In genomic region chr2:26971911-26972786, GRCh38 we compare ENCODE assay signal across 9 cellular contexts. TPM values are rescaled to one million over a fixed set of nuclear protein-coding genes. Genes with fewer than 3 reads are reported as not detected.
DNase-seq lines count a peak whose midpoint lies in the region; ATAC-seq and TF ChIP-seq lines count a peak whose summit lies in the region.
"Had no signal": no experiment of that assay in that cellular context is flagged by ENCODE, and none has a peak within 500 bp of the region (broad histone marks: within the 10 kb centered on the region; RNA-seq: fewer than 3 reads in every experiment).

No MANE protein-coding gene starts in this region.

- intact Hi-C loops in Calu3 (cut with micrococcal nuclease; ENCODE audit: unreplicated experiment), result no loop called here

- H3K4me3 Mint-ChIP-seq in Calu3 (ENCODE audit: low read depth, unreplicated experiment), result peak overlapping the region; percentile 70
- H3K4me3 Mint-ChIP-seq in nephron progenitor cell, result peak overlapping the region; percentile 88

- no peak for TF ChIP-seq CTCF in Calu3 (IDR thresholded peaks at IDR 0.05; ENCODE audit: unreplicated experiment)
- TF ChIP-seq CTCF in epithelial cell of esophagus (IDR thresholded peaks at IDR 0.05; ENCODE audit: insufficient read depth, low read depth, low read length, missing control alignments), result no peak
- no peak for TF ChIP-seq CTCF in nephron progenitor cell (IDR thresholded peaks at IDR 0.05)

- CTCF ChIA-PET in Calu3 (lab: Charles Lee), result interaction anchor here (1.0 kb wide), 1 partner anchor 10 kb away, joined by 5 read pairs; no protein-coding TSS in a partner anchor

- H3K27me3 Mint-ChIP-seq in Calu3 (ENCODE audit: unreplicated experiment) (peaks cover 19% of the 10 kb centered on the region), nephron progenitor cell (ENCODE audit: low read depth, poor library complexity) (peaks cover 64% of the 10 kb centered on the region)

- H3K36me3 ChIP-seq in MG63, result no peaks in the 10 kb centered on the region; the same call in 1 of the 2 replicates

- peaks cover 18% of the 10 kb centered on the region for H3K36me3 Mint-ChIP-seq in Calu3 (ENCODE audit: insufficient read depth, unreplicated experiment)
- no peaks in the 10 kb centered on the region for H3K36me3 Mint-ChIP-seq in nephron progenitor cell (ENCODE audit: low read depth)

- H3K4me1 Mint-ChIP-seq in Calu3 (ENCODE audit: low read depth, unreplicated experiment) (peaks cover 30% of the 10 kb centered on the region), nephron progenitor cell (peaks cover 22% of the 10 kb centered on the region)

- H3K9me3 ChIP-seq in MG63, result no peaks in the 10 kb centered on the region

- ATAC-seq in GM19467 (IDR thresholded peaks at IDR 0.05; ENCODE audit: unreplicated experiment) (no peak), HG02763 (IDR thresholded peaks at IDR 0.05; ENCODE audit: unreplicated experiment) (no peak)

- no peak for DNase-seq in Calu3
- DNase-seq in MG63, result peak; percentile 36
- peak; percentile 46 for DNase-seq in epithelial cell of esophagus (ENCODE audit: low read depth)
- no peak for DNase-seq in nephron progenitor cell
- no peak for DNase-seq in NCI-H2196 (lab: John Stamatoyannopoulos, UW; ENCODE audit: unreplicated experiment)
- DNase-seq in cerebellum (ENCODE audit: low spot score), result no peak
- DNase-seq: activated CD4-positive, alpha-beta T cell treated with anti-CD3 and anti-CD28 coated beads for 4 hours had no signal

- H3K9me3 Mint-ChIP-seq in Calu3 (ENCODE audit: low read depth, unreplicated experiment), result no peaks in the 10 kb centered on the region
- H3K9me3 Mint-ChIP-seq in nephron progenitor cell, result no peaks in the 10 kb centered on the region

- H3K27ac Mint-ChIP-seq in Calu3 (ENCODE audit: unreplicated experiment), result no peak overlapping the region
- H3K27ac Mint-ChIP-seq in nephron progenitor cell, result no peak overlapping the region

- peaks cover 5% of the 10 kb centered on the region; the same call in 1 of the 2 replicates for H3K27me3 ChIP-seq in MG63

- H3K4me3 ChIP-seq in MG63 (peak overlapping the region; percentile 77), epithelial cell of esophagus (ENCODE audit: low read length) (peak overlapping the region; percentile 4)

- BruUV-seq in Calu3 (replicated peaks; lab: Mats Ljungman, UMichigan), result no TSS peak

RNA-seq across cellular contexts. Expression of gene MAPRE3, which starts 1.7 kb away (rescaled TPM):
- total RNA-seq in Calu3 (2022) (11.1 and 13.9 TPM in 2 replicates), cerebellum (20.8 TPM)
- total RNA-seq in MG63 (2014; rRNA removed; shearing (Covaris generic); ENCODE audit: low replicate concordance), result 4.8 and 7.9 TPM in 2 replicates

Comparison
In these comparisons a context has a peak if more than half of its experiments do, and no peak if none do; other contexts are left out.
1. DNase-seq: peak in MG63 (single experiment) and epithelial cell of esophagus (single experiment); none in Calu3 (single experiment), nephron progenitor cell (single experiment), NCI-H2196 (single experiment) and cerebellum (single experiment).